ENCODE assay signal across 10 cellular contexts in the genomic region with DNA sequence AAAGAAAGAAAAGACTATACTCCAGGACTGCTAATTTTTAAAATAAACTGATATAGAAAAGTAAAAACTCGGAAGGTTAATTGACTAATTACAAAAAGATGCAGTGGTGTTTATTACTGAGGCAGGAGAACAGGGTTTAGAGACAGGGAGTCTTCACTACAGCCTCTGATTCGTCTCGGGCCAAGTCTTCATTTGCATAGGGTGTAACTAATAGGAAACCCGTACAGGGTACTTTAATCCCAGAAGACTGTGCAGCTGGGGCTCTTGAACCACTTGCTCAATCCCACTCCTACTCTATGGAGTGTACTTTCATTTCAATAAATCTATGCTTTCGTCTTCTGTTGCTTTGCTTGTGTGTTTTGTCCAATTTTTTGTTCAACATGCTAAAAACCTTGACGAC. TPM values are rescaled to one million over a fixed set of nuclear protein-coding genes. Genes with fewer than 3 reads are reported as not detected.
DNase-seq lines count a peak whose midpoint lies in the region; ATAC-seq and TF ChIP-seq lines count a peak whose summit lies in the region.
"Had no signal": no experiment of that assay in that cellular context is flagged by ENCODE, and none has a peak within 500 bp of the region (broad histone marks: within the 10 kb centered on the region; RNA-seq: fewer than 3 reads in every experiment).

No MANE protein-coding gene starts in this region.

- H3K79me2 ChIP-seq in mammary epithelial cell (ENCODE audit: insufficient read depth, low read length), result peaks cover 55% of the 10 kb centered on the region

- WGBS in mammary epithelial cell (ENCODE audit: low coverage, missing lambda C conversion rate), result 34% methylated on average over 6 of the region's 6 CpGs

- H3K4me3 ChIP-seq in A673 (ENCODE audit: low read depth, low read length, poor library complexity, severe bottlenecking) (peak overlapping the region; percentile 49), mammary epithelial cell (replicated peaks in 1 of 3; ENCODE audit: insufficient read depth in 1 of 3, low read depth in 2 of 3, low read length in 3 of 3) (no peak overlapping the region)

- H3K9me3 Mint-ChIP-seq in IgD-negative memory B cell (no peaks in the 10 kb centered on the region), mesothelial cell of epicardium (no peaks in the 10 kb centered on the region)
- H3K9me3 Mint-ChIP-seq: activated T-helper 2 cell treated with anti-CD3 and anti-CD28 coated beads, Interferon-gamma antibody, Interleukin-2, Interleukin-4, amounts not matched to agents 10 μg/mL and 5 μg/mL and 100 μg/mL, durations not matched to agents 14 hours and 24 hours and 36 hours had no signal

- BruUV-seq in A673 (replicated peaks; lab: Mats Ljungman, UMichigan) (no TSS peak), mammary epithelial cell (replicated peaks; lab: Mats Ljungman, UMichigan) (no TSS peak)

- TF ChIP-seq CTCF in A673 (conservative IDR thresholded peaks at IDR 0.05; ENCODE audit: low read depth, low read length) (no peak), mammary epithelial cell (conservative IDR thresholded peaks at IDR 0.05 in 1 of 2, IDR thresholded peaks at IDR 0.05 in 1 of 2; ENCODE audit: extremely low read depth in 1 of 2, insufficient read depth in 1 of 2, low read depth in 1 of 2, low read length in 2 of 2) (no peak), mesothelial cell of epicardium (IDR thresholded peaks at IDR 0.05; ENCODE audit: unreplicated experiment) (no peak)

- peaks cover 8% of the 10 kb centered on the region for H3K4me1 ChIP-seq in A673 (ENCODE audit: insufficient read depth, low read length, poor library complexity, severe bottlenecking)
- peaks cover 3% of the 10 kb centered on the region for H3K4me1 ChIP-seq in mammary epithelial cell (ENCODE audit: insufficient read depth, low read length)

- DNase-seq in A673 (ENCODE audit: low spot score) (peak; percentile 63), mammary epithelial cell (no peak), mesothelial cell of epicardium (ENCODE audit: low spot score in 2 of 2, unreplicated experiment in 2 of 2) (no peak), SKM-1 (lab: John Stamatoyannopoulos, UW; ENCODE audit: unreplicated experiment) (no peak), globus pallidus (ENCODE audit: low spot score) (no peak)
- DNase-seq: stimulated activated CD4-positive, alpha-beta T cell treated with anti-CD3 and anti-CD28 coated beads, Interleukin-4, amount 100 ng/mL, for 1 hour had no signal

- no peak overlapping the region for H3K9ac ChIP-seq in mammary epithelial cell (ENCODE audit: insufficient read depth, low read length)

- peaks cover 52% of the 10 kb centered on the region for H3K36me3 ChIP-seq in A673 (ENCODE audit: insufficient read depth, low read length, poor library complexity, severe bottlenecking)
- H3K36me3 ChIP-seq in mammary epithelial cell (ENCODE audit: insufficient read depth, low read length), result peaks cover 19% of the 10 kb centered on the region

- H4K20me1 ChIP-seq in mammary epithelial cell (ENCODE audit: insufficient read depth, low read length), result peaks cover 2% of the 10 kb centered on the region

- peaks cover 16 to 17% (median 16%) of the 10 kb centered on the region in 3 donors for H3K4me1 Mint-ChIP-seq in IgD-negative memory B cell
- H3K4me1 Mint-ChIP-seq in mesothelial cell of epicardium, result peaks cover 7% of the 10 kb centered on the region

- intact Hi-C loops in A673 (cut with micrococcal nuclease; ENCODE audit: unreplicated experiment) (loop anchor here (1.0 to 10.0 kb wide), 3 partner anchors 82 to 421 kb away; no protein-coding TSS in a partner anchor), mammary epithelial cell (cut with micrococcal nuclease) (loop anchor here (1.0 to 5.0 kb wide), 7 partner anchors 63 to 424 kb away; a partner anchor contains a TSS)

- CTCF ChIA-PET in A673 (lab: Charles Lee), result interaction anchor here (0.7 to 1.7 kb wide), 3 partner anchors 78 to 425 kb away, joined by 4 to 12 read pairs (median 5); no protein-coding TSS in a partner anchor
- CTCF ChIA-PET in mammary epithelial cell (lab: Charles Lee; ENCODE audit: low non-redundant PET), result no interaction called here

- H2AFZ ChIP-seq in mammary epithelial cell (ENCODE audit: low read depth, low read length), result no peak overlapping the region

- dilution Hi-C loops in mammary epithelial cell (cut with HindIII; ENCODE audit: low sequenced_read_pairs), result no loop called here

- in situ Hi-C loops in mammary epithelial cell (cut with MboI; ENCODE audit: low sequenced_read_pairs in 2 of 2), result loop anchor here (5.0 to 25.0 kb wide), 4 partner anchors 83 to 433 kb away; a partner anchor contains a TSS

- ATAC-seq in HG03565 (IDR thresholded peaks at IDR 0.05; ENCODE audit: unreplicated experiment) (no peak), HG03108 (IDR thresholded peaks at IDR 0.05; ENCODE audit: unreplicated experiment) (no peak)

- H3K27ac Mint-ChIP-seq in IgD-negative memory B cell, result peak overlapping the region; percentile 77 to 92 (median 90)
- H3K27ac Mint-ChIP-seq in mesothelial cell of epicardium, result peak overlapping the region; percentile 90
- H3K27ac Mint-ChIP-seq: activated T-helper 2 cell treated with anti-CD3 and anti-CD28 coated beads, Interferon-gamma antibody, Interleukin-2, Interleukin-4, amounts not matched to agents 10 μg/mL and 5 μg/mL and 100 μg/mL, durations not matched to agents 14 hours and 24 hours and 36 hours had no signal

- H3K36me3 Mint-ChIP-seq in IgD-negative memory B cell (no peaks in the 10 kb centered on the region), mesothelial cell of epicardium (peaks cover 17% of the 10 kb centered on the region)

- POLR2A ChIA-PET in A673 (lab: Charles Lee; ENCODE audit: low non-redundant PET), result no interaction called here

- H3K4me3 Mint-ChIP-seq in IgD-negative memory B cell, result peak overlapping the region; percentile 83 to 95 (median 89)
- peak overlapping the region; percentile 55 for H3K4me3 Mint-ChIP-seq in mesothelial cell of epicardium

- no peaks in the 10 kb centered on the region for H3K9me3 ChIP-seq in A673 (ENCODE audit: low read depth, low read length, poor library complexity, severe bottlenecking)
- no peaks in the 10 kb centered on the region for H3K9me3 ChIP-seq in mammary epithelial cell (replicated peaks; ENCODE audit: insufficient read depth, low read length)

- no peaks in the 10 kb centered on the region for H3K27me3 ChIP-seq in A673 (replicated peaks; ENCODE audit: insufficient read depth, low read depth, low read length, poor library complexity)
- H3K27me3 ChIP-seq in mammary epithelial cell (ENCODE audit: insufficient read depth, low read length), result no peaks in the 10 kb centered on the region

- H3K4me2 ChIP-seq in mammary epithelial cell (ENCODE audit: insufficient read depth, low read depth, low read length), result peak overlapping the region; percentile 26

- H3K27ac ChIP-seq in A673 (ENCODE audit: low read depth, low read length, poor library complexity, severe bottlenecking) (peak overlapping the region; percentile 57), mammary epithelial cell (ENCODE audit: insufficient read depth, low read depth, low read length) (no peak overlapping the region)

- no peaks in the 10 kb centered on the region for H3K27me3 Mint-ChIP-seq in IgD-negative memory B cell
- H3K27me3 Mint-ChIP-seq in mesothelial cell of epicardium (ENCODE audit: low read depth), result no peaks in the 10 kb centered on the region

RNA-seq across cellular contexts. Expression of a gene that starts 8.2 kb away (rescaled TPM):
- total RNA-seq in A673 (2021), result 207 and 208 TPM in 2 replicates
- 137 TPM for polyA plus RNA-seq in IgD-negative memory B cell
- 100 to 1,000 TPM in 1 of 2 donors, 10 to 100 TPM in 1; 73.5 to 106 TPM for total RNA-seq in mammary epithelial cell
- polyA plus RNA-seq in mammary epithelial cell, result 154 TPM
- 337 TPM for polyA minus RNA-seq in mammary epithelial cell
- total RNA-seq in mesothelial cell of epicardium, result 43.3 to 48.5 TPM (median 46.5 TPM) in 3 replicates

RNA-seq across cellular contexts. Expression of a gene that starts 33.9 kb away (rescaled TPM):
- total RNA-seq in A673 (2021) (50.9 and 55.6 TPM in 2 replicates), mammary epithelial cell (100 to 1,000 TPM in 1 of 2 donors, 10 to 100 TPM in 1; 97.1 to 180 TPM), mesothelial cell of epicardium (54.2 to 57.8 TPM (median 56.9 TPM) in 3 replicates)
- polyA plus RNA-seq in IgD-negative memory B cell (28.3 TPM), mammary epithelial cell (80.2 TPM)
- polyA minus RNA-seq in mammary epithelial cell, result 162 TPM
